In the genomic region with DNA sequence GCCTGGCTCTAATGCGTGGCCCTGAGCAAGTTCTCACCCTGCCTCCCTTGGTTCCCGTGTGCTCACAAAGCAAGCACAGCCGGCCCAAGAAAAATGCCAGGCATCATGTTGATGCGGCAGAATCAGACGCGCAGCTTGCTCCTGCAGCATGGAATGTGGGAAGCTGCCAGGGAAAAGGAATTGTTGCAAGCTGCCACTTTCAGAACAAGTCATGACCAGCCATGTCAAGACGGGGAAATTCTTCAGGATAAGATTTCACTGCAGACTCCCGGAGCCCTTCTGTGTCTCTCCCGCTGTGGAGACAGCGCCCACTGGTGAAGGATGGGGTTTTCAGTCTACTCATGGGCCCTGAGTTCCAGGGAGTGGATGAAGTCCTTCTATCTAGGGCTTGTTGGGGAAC, we compare ENCODE assay signal across 14 cellular contexts. TPM values are rescaled to one million over a fixed set of nuclear protein-coding genes. Genes with fewer than 3 reads are reported as not detected.
A peak's percentile ranks its signal among the peaks of the same experiment; 100 is the strongest.
DNase-seq lines count a peak whose midpoint lies in the region; ATAC-seq and TF ChIP-seq lines count a peak whose summit lies in the region.
"Had no signal": no experiment of that assay in that cellular context is flagged by ENCODE, and none has a peak within 500 bp of the region (broad histone marks: within the 10 kb centered on the region; RNA-seq: fewer than 3 reads in every experiment).

No MANE protein-coding gene starts in this region.

- H3K36me3 ChIP-seq in esophagus muscularis mucosa, result no peaks in the 10 kb centered on the region
- H3K36me3 ChIP-seq: BLaER1 treated with 17β-estradiol and CSF1 and Interleukin-3, amounts not matched to agents 10 nM and 100 nM; transverse colon had no signal

- H3K27me3 ChIP-seq in esophagus muscularis mucosa, result peaks cover 0 to 55% (median 2%) of the 10 kb centered on the region in 4 donors
- H3K27me3 ChIP-seq: BLaER1 treated with 17β-estradiol and CSF1 and Interleukin-3, amounts not matched to agents 10 nM and 100 nM had no signal

- peak overlapping the region; percentile 77 to 79 (median 79) for H3K4me3 Mint-ChIP-seq in nephron
- no peak overlapping the region for H3K4me3 Mint-ChIP-seq in Calu3 (ENCODE audit: low read depth, unreplicated experiment)

- no peak overlapping the region for H3K27ac ChIP-seq in esophagus muscularis mucosa (replicated peaks in 1 of 4)
- H3K27ac ChIP-seq: BLaER1 treated with 17β-estradiol and CSF1 and Interleukin-3, amounts not matched to agents 10 nM and 100 nM; transverse colon had no signal

- H3K27ac Mint-ChIP-seq in nephron, result peak overlapping the region; percentile 73 to 95 (median 91)
- no peak overlapping the region for H3K27ac Mint-ChIP-seq in Calu3 (ENCODE audit: unreplicated experiment)

- WGBS in esophagus muscularis mucosa, result 71% methylated on average over 9 of the region's 10 CpGs

- intact Hi-C loops in Calu3 (cut with micrococcal nuclease; ENCODE audit: unreplicated experiment) (no loop called here), esophagus muscularis mucosa (cut with DNase I) (no loop called here)

- no peak for TF ChIP-seq POLR2A in esophagus muscularis mucosa (IDR thresholded peaks at IDR 0.05; ENCODE audit: low read depth)

- no TSS peak for BruUV-seq in Calu3 (replicated peaks; lab: Mats Ljungman, UMichigan)

- POLR2A ChIA-PET in AG04449 (lab: Yijun Ruan, JAX), result no interaction called here

- ATAC-seq in esophagus mucosa (peak; percentile 60), GM19467 (IDR thresholded peaks at IDR 0.05; ENCODE audit: unreplicated experiment) (no peak)

- H3K4me1 Mint-ChIP-seq in nephron (peaks cover 61% of the 10 kb centered on the region), Calu3 (ENCODE audit: low read depth, unreplicated experiment) (peaks cover 7% of the 10 kb centered on the region)

- H3K4me3 ChIP-seq in AG04449 (ENCODE audit: low read depth, low read length) (no peak overlapping the region), esophagus muscularis mucosa (no peak overlapping the region)
- H3K4me3 ChIP-seq: BLaER1 treated with 17β-estradiol and CSF1 and Interleukin-3, amounts not matched to agents 10 nM and 100 nM; transverse colon had no signal

- H3K9me3 Mint-ChIP-seq in nephron (no peaks in the 10 kb centered on the region), Calu3 (ENCODE audit: low read depth, unreplicated experiment) (no peaks in the 10 kb centered on the region)

- DNase-seq in AG04449 (ENCODE audit: low read depth, low spot score), result peak; percentile 0
- peak; percentile 11 for DNase-seq in NCI-H2171 (lab: John Stamatoyannopoulos, UW)
- no peak for DNase-seq in Calu3
- no peak for DNase-seq in esophagus muscularis mucosa (ENCODE audit: extremely low spot score)
- no peak for DNase-seq in DMS53 treated with DMSO at 0.1 percent for 48 hours (lab: John Stamatoyannopoulos, UW; ENCODE audit: unreplicated experiment)
- DNase-seq: activated CD4-positive, alpha-beta T cell treated with anti-CD3 and anti-CD28 coated beads for 48 hours; NCI-H1105; NCI-H748 treated with DMSO at 0.1 percent for 48 hours; SW 1271; transverse colon had no signal

- CTCF ChIA-PET in AG04449 (lab: Yijun Ruan, JAX) (no interaction called here), Calu3 (lab: Charles Lee) (no interaction called here)

- H3K36me3 Mint-ChIP-seq in nephron (ENCODE audit: low read depth) (peaks cover 16% of the 10 kb centered on the region), Calu3 (ENCODE audit: insufficient read depth, unreplicated experiment) (no peaks in the 10 kb centered on the region)

- peak; percentile 20 for TF ChIP-seq CTCF in AG04449 (IDR thresholded peaks at IDR 0.05; ENCODE audit: insufficient read depth, low read length, missing control alignments)
- TF ChIP-seq CTCF in nephron (IDR thresholded peaks at IDR 0.05; ENCODE audit: unreplicated experiment in 3 of 3), result peak; percentile 31 to 41 (median 35)
- no peak for TF ChIP-seq CTCF in Calu3 (IDR thresholded peaks at IDR 0.05; ENCODE audit: unreplicated experiment)
- peak in 1 of 3 experiments; percentile 11 for TF ChIP-seq CTCF in esophagus muscularis mucosa (IDR thresholded peaks at IDR 0.05)

- H3K27me3 Mint-ChIP-seq in nephron (ENCODE audit: low read depth), result peaks cover 14% of the 10 kb centered on the region
- H3K27me3 Mint-ChIP-seq in Calu3 (ENCODE audit: unreplicated experiment), result peaks cover 52% of the 10 kb centered on the region

- TF ChIP-seq EP300 in esophagus muscularis mucosa (IDR thresholded peaks at IDR 0.05), result no peak

- H3K4me1 ChIP-seq in esophagus muscularis mucosa, result peaks cover 0 to 15% (median 6%) of the 10 kb centered on the region in 4 donors

- no peaks in the 10 kb centered on the region for H3K9me3 ChIP-seq in esophagus muscularis mucosa
- H3K9me3 ChIP-seq: transverse colon had no signal

RNA-seq across cellular contexts. Expression of a gene that starts 4.6 kb away (rescaled TPM):
- total RNA-seq in esophagus mucosa (0.44 TPM), Calu3 (2022) (not detected in 2 replicates), esophagus muscularis mucosa (1 to 10 TPM in 3 of 4 donors, under 1 TPM in 1; 0.83 to 2.5 (median 1.3) TPM)

Comparison
In these comparisons a context has a peak if more than half of its experiments do, and no peak if none do; other contexts are left out.
1. DNase-seq: peak in AG04449 (single experiment) and NCI-H2171 (single experiment); none in Calu3 (single experiment), esophagus muscularis mucosa (single experiment) and DMS53 treated with DMSO at 0.1 percent for 48 hours (single experiment).